ENCODE assay signal across 22 cellular contexts in the genomic region with DNA sequence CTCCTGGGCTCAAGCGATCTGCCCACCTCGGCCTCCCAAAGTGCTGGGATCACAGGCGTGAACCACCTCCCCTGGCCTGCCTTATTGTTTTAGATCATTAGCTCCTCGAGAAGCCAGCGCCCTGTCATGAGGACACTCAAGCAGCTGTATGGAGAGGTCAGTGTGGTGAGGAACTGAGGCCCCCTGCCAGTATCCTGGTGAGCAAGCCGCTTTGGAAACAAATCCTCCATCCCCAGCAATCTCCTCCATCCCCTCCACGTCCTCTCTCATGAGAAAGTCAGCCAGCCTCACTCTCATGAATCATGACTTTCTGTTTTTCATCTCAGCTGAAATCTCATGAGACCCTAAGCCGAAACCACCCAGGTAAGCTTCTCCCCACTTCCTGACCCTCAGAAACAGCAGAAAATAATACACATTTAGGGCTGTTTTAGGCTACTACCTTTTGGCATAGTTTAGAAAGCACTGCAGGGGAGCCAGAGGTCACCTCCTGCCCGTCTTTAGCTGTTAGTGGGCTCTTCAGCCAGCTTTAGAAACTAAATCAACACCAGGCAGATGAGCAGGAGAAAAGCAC.
"Had no signal": no experiment of that assay in that cellular context is flagged by ENCODE, and none has a peak within 500 bp of the region (broad histone marks: within the 10 kb centered on the region; RNA-seq: fewer than 3 reads in every experiment).

No MANE protein-coding gene starts in this region.

- FAIRE-seq: endothelial cell of umbilical vein had no signal

- H3K27ac ChIP-seq: breast epithelium, esophagus muscularis mucosa, gastroesophageal sphincter, psoas muscle, skin epidermis, stomach had no signal

- DNase-seq: activated CD4-positive, alpha-beta T cell treated with anti-CD3 and anti-CD28 coated beads, Interleukin-2, amount 50 U/mL, for 48 hours; activated naive CD4-positive, alpha-beta T cell; activated naive CD8-positive, alpha-beta T cell treated with anti-CD3 and anti-CD28 coated beads, Interleukin-2, amount 10 ng/mL, durations not matched to agents 7 days and 5 days; activated T-cell treated with anti-CD3 and anti-CD28 coated beads for 4 hours; amygdala; cerebellar nuclear complex; effector CD8-positive, alpha-beta T cell; immature natural killer cell; left ventricle myocardium superior; naive B cell; psoas muscle; right cardiac atrium; stimulated activated CD4-positive, alpha-beta T cell treated with anti-CD3 and anti-CD28 coated beads, Interleukin-4, amount 100 ng/mL, for 1 hour; stomach; T-helper 2 cell; trophoblast cell had no signal

- H3K36me3 Mint-ChIP-seq: activated naive CD8-positive, alpha-beta T cell treated with anti-CD3 and anti-CD28 coated beads, Interleukin-2, amount 10 ng/mL, durations not matched to agents 7 days and 5 days; memory B cell had no signal

- H3K4me1 ChIP-seq: breast epithelium, gastroesophageal sphincter, psoas muscle, stomach had no signal

- ATAC-seq: gastroesophageal sphincter, left ventricle myocardium superior, psoas muscle, right cardiac atrium had no signal

- H3K27me3 ChIP-seq: breast epithelium, esophagus muscularis mucosa had no signal

- H3K4me3 ChIP-seq: breast epithelium, esophagus muscularis mucosa, gastroesophageal sphincter, psoas muscle, skin epidermis, stomach had no signal

- H3K27ac Mint-ChIP-seq: activated naive CD8-positive, alpha-beta T cell treated with anti-CD3 and anti-CD28 coated beads, Interleukin-2, amount 10 ng/mL, durations not matched to agents 7 days and 5 days; immature natural killer cell; memory B cell; naive B cell had no signal

- H3K36me3 ChIP-seq: breast epithelium, esophagus muscularis mucosa, gastroesophageal sphincter, stomach had no signal
